Comparison of ENCODE assay signal across 8 cellular contexts in the genomic region with DNA sequence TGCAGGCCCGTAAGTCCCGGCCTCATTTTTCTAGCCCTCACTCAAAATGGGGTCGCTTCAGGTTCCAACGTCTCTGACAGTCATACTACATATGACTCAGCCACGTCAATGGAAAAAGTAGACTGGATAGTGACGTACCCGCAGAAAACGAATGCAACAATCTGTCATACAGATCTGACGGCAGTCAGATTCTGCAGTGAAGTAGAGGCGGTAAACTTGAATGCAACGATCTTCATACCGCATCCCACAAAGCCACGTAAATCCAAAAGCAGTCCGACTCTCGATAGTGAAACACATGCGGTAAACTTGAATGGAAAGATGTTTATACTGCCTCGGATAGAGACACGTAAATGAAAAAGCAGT. TPM values are rescaled to one million over a fixed set of nuclear protein-coding genes. Genes with fewer than 3 reads are reported as not detected.
DNase-seq lines count a peak whose midpoint lies in the region; ATAC-seq and TF ChIP-seq lines count a peak whose summit lies in the region.

No MANE protein-coding gene starts in this region.

- no peaks in the 10 kb centered on the region for H3K27me3 ChIP-seq in KMS-11 (ENCODE audit: insufficient read depth, low read depth)
- H3K27me3 ChIP-seq in gastrocnemius medialis = no peaks in the 10 kb centered on the region

- H3K4me1 ChIP-seq in KMS-11 (ENCODE audit: low read depth, poor library complexity, severe bottlenecking) (peaks cover 30% of the 10 kb centered on the region), gastrocnemius medialis (peaks cover 27 to 41% of the 10 kb centered on the region in 2 donors)

- no peak for TF ChIP-seq CTCF in KMS-11 (conservative IDR thresholded peaks at IDR 0.05; ENCODE audit: low read depth, low read length)
- TF ChIP-seq CTCF in gastrocnemius medialis (IDR thresholded peaks at IDR 0.05 in 4 of 5, conservative IDR thresholded peaks at IDR 0.05 in 1 of 5) = no peak

- H3K27ac ChIP-seq in KMS-11 (peak overlapping the region; percentile 100), gastrocnemius medialis (peak overlapping the region; percentile 84 to 97 (median 92))

- DNase-seq in AG08395 (ENCODE audit: low spot score) (peak; percentile 53), SK-MEL-5 (ENCODE audit: low read depth, low spot score) (peak; percentile 77), left ventricle myocardium superior (no peak), gastrocnemius medialis (peak in 1 of 2 donors; percentile 65)

- peak overlapping the region; percentile 20 for H2AFZ ChIP-seq in KMS-11 (ENCODE audit: low read depth)

- H4K20me1 ChIP-seq in KMS-11 (ENCODE audit: insufficient read depth) = no peaks in the 10 kb centered on the region

- no peaks in the 10 kb centered on the region for H3K36me3 Mint-ChIP-seq in activated naive CD8-positive, alpha-beta T cell

- H3K36me3 ChIP-seq in KMS-11 (ENCODE audit: insufficient read depth) (no peaks in the 10 kb centered on the region), gastrocnemius medialis (no peaks in the 10 kb centered on the region)

- H3K9ac ChIP-seq in KMS-11 = peak overlapping the region; percentile 98

- no peak for TF ChIP-seq POLR2A in gastrocnemius medialis (IDR thresholded peaks at IDR 0.05)

- H3K4me3 ChIP-seq in KMS-11 (IDR thresholded peaks at IDR 0.05; ENCODE audit: insufficient read depth, low read depth, low read length) = no peak overlapping the region
- peak overlapping the region; percentile 62 to 74 (median 68) for H3K4me3 ChIP-seq in gastrocnemius medialis

- H3K9me3 Mint-ChIP-seq in activated naive CD8-positive, alpha-beta T cell (ENCODE audit: low read depth) = no peaks in the 10 kb centered on the region

- in situ Hi-C loops in SK-MEL-5 (cut with HindIII; ENCODE audit: low pct_unique_long_range_greater_than_20kb, low sequenced_read_pairs) = no loop called here
- in situ Hi-C loops in gastrocnemius medialis (cut with MboI; ENCODE audit: low sequenced_read_pairs in 4 of 4) = no loop called here

- peaks cover 31% of the 10 kb centered on the region for H3K4me1 Mint-ChIP-seq in activated naive CD8-positive, alpha-beta T cell (ENCODE audit: low read depth)

- intact Hi-C loops in left ventricle myocardium superior (cut with micrococcal nuclease) (no loop called here), gastrocnemius medialis (cut with DNase I; ENCODE audit: low total_unique reads) (loop anchor here (2.0 kb wide), 2 partner anchors 28 to 190 kb away; a partner anchor contains a TSS)

- H3K27me3 Mint-ChIP-seq in activated naive CD8-positive, alpha-beta T cell = no peaks in the 10 kb centered on the region

- ATAC-seq in GM19372 (IDR thresholded peaks at IDR 0.05; ENCODE audit: low read depth, unreplicated experiment) (peak; percentile 21), left ventricle myocardium superior (peak; percentile 22), gastrocnemius medialis (peak; percentile 11 to 31), GM18517 (IDR thresholded peaks at IDR 0.05; ENCODE audit: unreplicated experiment) (no peak)

- H3K9me3 ChIP-seq in gastrocnemius medialis = no peaks in the 10 kb centered on the region

- H3K4me3 Mint-ChIP-seq in activated naive CD8-positive, alpha-beta T cell = peak overlapping the region; percentile 94

- H3K4me2 ChIP-seq in KMS-11 = peak overlapping the region; percentile 79

- H3K27ac Mint-ChIP-seq in activated naive CD8-positive, alpha-beta T cell = peak overlapping the region; percentile 100

- peaks cover 21% of the 10 kb centered on the region; the same call in 1 of the 2 replicates for H3K79me2 ChIP-seq in KMS-11 (ENCODE audit: insufficient read depth, low read depth)

RNA-seq across cellular contexts. Expression of a gene that starts 38.4 kb away (rescaled TPM):
- 3.4 and 3.7 TPM in 2 replicates for total RNA-seq in SK-MEL-5 (2014; rRNA removed; shearing (Covaris generic))
- 5.4 and 7.6 TPM in 2 replicates for polyA plus RNA-seq in SK-MEL-5 (2015; cell fraction: cytosol; rRNA removed)
- polyA plus RNA-seq in SK-MEL-5 (2015; cell fraction: nucleus; rRNA removed) = 2.0 and 4.5 TPM in 2 replicates
- total RNA-seq in left ventricle myocardium superior (6.7 TPM), gastrocnemius medialis (1 to 10 TPM in 3 of 4 donors, under 1 TPM in 1; 0.17 to 2.0 (median 1.3) TPM)
